In genomic region chr17:80012156-80012555, GRCh38 we compare ENCODE assay signal across 33 cellular contexts. TPM values are rescaled to one million over a fixed set of nuclear protein-coding genes. Genes with fewer than 3 reads are reported as not detected.
"Had no signal": no experiment of that assay in that cellular context is flagged by ENCODE, and none has a peak within 500 bp of the region (broad histone marks: within the 10 kb centered on the region; RNA-seq: fewer than 3 reads in every experiment).

No MANE protein-coding gene starts in this region.

- H3K36me3 ChIP-seq: breast epithelium had no signal

- H3K4me3 ChIP-seq: adrenal gland, breast epithelium, cardiac muscle cell, colonic mucosa, dorsolateral prefrontal cortex had no signal

- DNase-seq: activated CD4-positive, alpha-beta memory T cell treated with anti-CD3 and anti-CD28 coated beads for 36 hours; activated CD4-positive, alpha-beta T cell treated with anti-CD3 and anti-CD28 coated beads for 36 hours; activated CD4-positive, alpha-beta T cell treated with anti-CD3 and anti-CD28 coated beads, Interleukin-2, amount 10 ng/mL, durations not matched to agents 24 days and 14 days; activated CD4-positive, CD25-positive, alpha-beta regulatory T cell; activated CD4-positive, CD25-positive, alpha-beta regulatory T cell treated with anti-CD3 and anti-CD28 coated beads, Interleukin-2, amount 50 U/mL, for 72 hours; activated CD8-positive, alpha-beta memory T cell treated with anti-CD3 and anti-CD28 coated beads, Interleukin-2, amount 10 ng/mL, durations not matched to agents 7 days and 5 days; activated CD8-positive, alpha-beta memory T cell treated with anti-CD3 and anti-CD28 coated beads, Interleukin-2, amount 50 U/mL, for 4 hours; activated CD8-positive, alpha-beta T cell treated with anti-CD3 and anti-CD28 coated beads, Interleukin-2, amount 10 ng/mL, durations not matched to agents 7 days and 5 days; activated effector memory CD4-positive, alpha-beta T cell treated with anti-CD3 and anti-CD28 coated beads, Interleukin-2, amount 50 U/mL, for 16 hours; activated naive CD4-positive, alpha-beta T cell treated with anti-CD3 and anti-CD28 coated beads for 36 hours; activated naive CD8-positive, alpha-beta T cell treated with anti-CD3 and anti-CD28 coated beads for 36 hours; activated naive CD8-positive, alpha-beta T cell treated with anti-CD3 and anti-CD28 coated beads, Interleukin-2, amount 50 U/mL, for 24 hours; activated T-cell treated with anti-CD3 and anti-CD28 coated beads, Interleukin-2, amount 50 U/mL, for 1 hour; activated T-cell treated with anti-CD3 and anti-CD28 coated beads, Interleukin-2, amount 50 U/mL, for 48 hours; adrenal gland; amygdala; central memory CD4-positive, alpha-beta T cell; cerebellar nuclear complex; colonic mucosa; dorsolateral prefrontal cortex; effector memory CD4-positive, alpha-beta T cell; endodermal cell; foreskin fibroblast; T-helper 2 cell had no signal

- H3K9me3 ChIP-seq: adrenal gland, breast epithelium, colonic mucosa had no signal

- ATAC-seq: activated CD4-positive, alpha-beta T cell treated with anti-CD3 and anti-CD28 coated beads for 36 hours; activated CD8-positive, alpha-beta memory T cell treated with anti-CD3 and anti-CD28 coated beads, Interleukin-2, amount 10 ng/mL, durations not matched to agents 7 days and 5 days; activated CD8-positive, alpha-beta T cell treated with anti-CD3 and anti-CD28 coated beads, Interleukin-2, amount 10 ng/mL, durations not matched to agents 7 days and 5 days; activated naive CD8-positive, alpha-beta T cell treated with anti-CD3 and anti-CD28 coated beads, Interleukin-2, amount 50 U/mL, for 24 hours; esophagus mucosa had no signal

- H3K27me3 ChIP-seq: adrenal gland, breast epithelium, cardiac muscle cell, colonic mucosa, dorsolateral prefrontal cortex had no signal

- H3K4me1 ChIP-seq: colonic mucosa had no signal

- H3K9me3 Mint-ChIP-seq: activated CD4-positive, alpha-beta memory T cell treated with anti-CD3 and anti-CD28 coated beads for 36 hours; activated CD4-positive, alpha-beta T cell treated with anti-CD3 and anti-CD28 coated beads, Interleukin-2, amount 10 ng/mL, durations not matched to agents 24 days and 14 days; activated naive CD4-positive, alpha-beta T cell treated with anti-CD3 and anti-CD28 coated beads for 36 hours; activated naive CD4-positive, alpha-beta T cell treated with anti-CD3 and anti-CD28 coated beads, Interleukin-2, amount 50 U/mL, for 24 hours; activated naive CD8-positive, alpha-beta T cell treated with anti-CD3 and anti-CD28 coated beads for 36 hours; activated naive CD8-positive, alpha-beta T cell treated with anti-CD3 and anti-CD28 coated beads, Interleukin-2, amount 50 U/mL, for 24 hours; activated T-helper 1 cell treated with anti-CD3 and anti-CD28 coated beads, Interleukin-12 subunit alpha, Interleukin-12 subunit beta, Interleukin-2, Interleukin-4 antibody, amounts not matched to agents 30 ng/mL and 10 ng/mL and 1 ng/mL, durations not matched to agents 14 hours and 24 hours and 36 hours; dendritic cell treated with granulocyte-macrophage colony-stimulating factor and Interleukin-4, amounts not matched to agents 40 ng/mL and 50 ng/mL, for 4 days; endodermal cell had no signal

- H3K27ac Mint-ChIP-seq: activated CD4-positive, alpha-beta memory T cell treated with anti-CD3 and anti-CD28 coated beads for 36 hours; activated CD4-positive, alpha-beta T cell treated with anti-CD3 and anti-CD28 coated beads for 36 hours; activated CD4-positive, alpha-beta T cell treated with anti-CD3 and anti-CD28 coated beads, Interleukin-2, amount 10 ng/mL, durations not matched to agents 24 days and 14 days; activated CD8-positive, alpha-beta memory T cell treated with anti-CD3 and anti-CD28 coated beads, Interleukin-2, amount 10 ng/mL, durations not matched to agents 7 days and 5 days; activated CD8-positive, alpha-beta T cell treated with anti-CD3 and anti-CD28 coated beads, Interleukin-2, amount 10 ng/mL, durations not matched to agents 7 days and 5 days; activated naive CD4-positive, alpha-beta T cell treated with anti-CD3 and anti-CD28 coated beads for 36 hours; activated naive CD4-positive, alpha-beta T cell treated with anti-CD3 and anti-CD28 coated beads, Interleukin-2, amount 50 U/mL, for 24 hours; activated naive CD8-positive, alpha-beta T cell treated with anti-CD3 and anti-CD28 coated beads for 36 hours; activated naive CD8-positive, alpha-beta T cell treated with anti-CD3 and anti-CD28 coated beads, Interleukin-2, amount 50 U/mL, for 24 hours; activated T-helper 1 cell treated with anti-CD3 and anti-CD28 coated beads, Interleukin-12 subunit alpha, Interleukin-12 subunit beta, Interleukin-2, Interleukin-4 antibody, amounts not matched to agents 30 ng/mL and 10 ng/mL and 1 ng/mL, durations not matched to agents 14 hours and 24 hours and 36 hours; activated T-helper 2 cell treated with anti-CD3 and anti-CD28 coated beads, Interferon-gamma antibody, Interleukin-2, Interleukin-4, amounts not matched to agents 10 μg/mL and 5 μg/mL and 100 μg/mL, durations not matched to agents 14 hours and 24 hours and 36 hours; dendritic cell treated with granulocyte-macrophage colony-stimulating factor and Interleukin-4, amounts not matched to agents 40 ng/mL and 50 ng/mL, for 4 days; endodermal cell had no signal

- H3K27me3 Mint-ChIP-seq: activated CD4-positive, alpha-beta memory T cell treated with anti-CD3 and anti-CD28 coated beads for 36 hours; activated CD4-positive, alpha-beta T cell treated with anti-CD3 and anti-CD28 coated beads for 36 hours; activated CD8-positive, alpha-beta memory T cell treated with anti-CD3 and anti-CD28 coated beads, Interleukin-2, amount 10 ng/mL, durations not matched to agents 7 days and 5 days; activated naive CD4-positive, alpha-beta T cell treated with anti-CD3 and anti-CD28 coated beads, Interleukin-2, amount 50 U/mL, for 24 hours; activated naive CD8-positive, alpha-beta T cell treated with anti-CD3 and anti-CD28 coated beads for 36 hours; activated naive CD8-positive, alpha-beta T cell treated with anti-CD3 and anti-CD28 coated beads, Interleukin-2, amount 50 U/mL, for 24 hours; brain had no signal

- H3K4me1 Mint-ChIP-seq: activated CD4-positive, alpha-beta T cell treated with anti-CD3 and anti-CD28 coated beads, Interleukin-2, amount 10 ng/mL, durations not matched to agents 24 days and 14 days; activated CD8-positive, alpha-beta memory T cell treated with anti-CD3 and anti-CD28 coated beads, Interleukin-2, amount 10 ng/mL, durations not matched to agents 7 days and 5 days; activated naive CD4-positive, alpha-beta T cell treated with anti-CD3 and anti-CD28 coated beads, Interleukin-2, amount 50 U/mL, for 24 hours; activated naive CD8-positive, alpha-beta T cell treated with anti-CD3 and anti-CD28 coated beads, Interleukin-2, amount 50 U/mL, for 24 hours had no signal

- H3K27ac ChIP-seq: adrenal gland, breast epithelium, cardiac muscle cell, colonic mucosa, dorsolateral prefrontal cortex had no signal

- H3K4me3 Mint-ChIP-seq: activated CD4-positive, alpha-beta memory T cell treated with anti-CD3 and anti-CD28 coated beads for 36 hours; activated CD4-positive, alpha-beta T cell treated with anti-CD3 and anti-CD28 coated beads for 36 hours; activated CD4-positive, alpha-beta T cell treated with anti-CD3 and anti-CD28 coated beads, Interleukin-2, amount 10 ng/mL, durations not matched to agents 24 days and 14 days; activated CD8-positive, alpha-beta memory T cell treated with anti-CD3 and anti-CD28 coated beads, Interleukin-2, amount 10 ng/mL, durations not matched to agents 7 days and 5 days; activated CD8-positive, alpha-beta T cell treated with anti-CD3 and anti-CD28 coated beads, Interleukin-2, amount 10 ng/mL, durations not matched to agents 7 days and 5 days; activated naive CD4-positive, alpha-beta T cell treated with anti-CD3 and anti-CD28 coated beads for 36 hours; activated naive CD4-positive, alpha-beta T cell treated with anti-CD3 and anti-CD28 coated beads, Interleukin-2, amount 50 U/mL, for 24 hours; activated naive CD8-positive, alpha-beta T cell treated with anti-CD3 and anti-CD28 coated beads for 36 hours; activated naive CD8-positive, alpha-beta T cell treated with anti-CD3 and anti-CD28 coated beads, Interleukin-2, amount 50 U/mL, for 24 hours; activated T-helper 1 cell treated with anti-CD3 and anti-CD28 coated beads, Interleukin-12 subunit alpha, Interleukin-12 subunit beta, Interleukin-2, Interleukin-4 antibody, amounts not matched to agents 30 ng/mL and 10 ng/mL and 1 ng/mL, durations not matched to agents 14 hours and 24 hours and 36 hours; brain; dendritic cell treated with granulocyte-macrophage colony-stimulating factor and Interleukin-4, amounts not matched to agents 40 ng/mL and 50 ng/mL, for 4 days; endodermal cell had no signal

RNA-seq across cellular contexts. Expression of gene CCDC40, which starts 24.3 kb away (rescaled TPM):
- total RNA-seq: activated CD8-positive, alpha-beta T cell treated with anti-CD3 and anti-CD28 coated beads, Interleukin-2, amount 10 ng/mL, durations not matched to agents 7 days and 5 days; activated T-helper 2 cell treated with anti-CD3 and anti-CD28 coated beads, Interferon-gamma antibody, Interleukin-2, Interleukin-4, amounts not matched to agents 10 μg/mL and 5 μg/mL and 100 μg/mL, durations not matched to agents 14 hours and 24 hours and 36 hours; T-helper 1 cell treated with Interleukin-12 subunit alpha and Interleukin-12 subunit beta and Interleukin-4 antibody, amounts not matched to agents 30 ng/mL and 1 ng/mL, for 36 hours had no signal
